ENCODE assay signal across 9 cellular contexts in the genomic region with DNA sequence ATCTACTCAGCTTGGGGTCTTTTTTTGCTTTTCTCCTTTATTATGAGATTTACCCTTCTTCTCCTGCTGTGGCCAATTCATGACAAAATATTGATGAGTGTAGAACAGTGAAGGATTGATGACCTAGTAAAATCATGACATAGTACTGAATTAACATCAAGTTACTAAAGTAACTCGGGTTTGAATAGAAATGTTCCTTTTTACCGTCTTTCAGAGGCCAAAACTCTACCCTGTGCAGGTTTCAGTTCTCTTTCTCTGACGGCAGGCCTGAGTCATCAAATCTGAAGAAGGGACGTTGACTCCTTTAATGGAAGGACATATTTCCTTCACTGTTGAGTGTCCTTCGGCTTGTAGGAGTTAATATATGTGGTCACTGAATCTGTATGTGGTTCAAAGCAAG.
A peak's percentile ranks its signal among the peaks of the same experiment; 100 is the strongest.
DNase-seq lines count a peak whose midpoint lies in the region; ATAC-seq and TF ChIP-seq lines count a peak whose summit lies in the region.
"Had no signal": no experiment of that assay in that cellular context is flagged by ENCODE, and none has a peak within 500 bp of the region (broad histone marks: within the 10 kb centered on the region; RNA-seq: fewer than 3 reads in every experiment).

No MANE protein-coding gene starts in this region.

- H3K4me1 ChIP-seq in OCI-LY7 (ENCODE audit: insufficient read depth, low read length, poor library complexity, severe bottlenecking) (peaks cover 8% of the 10 kb centered on the region), transverse colon (peaks cover 0 to 17% (median 8%) of the 10 kb centered on the region in 4 donors), sigmoid colon (no peaks in the 10 kb centered on the region)

- in situ Hi-C loops in transverse colon (cut with MboI; ENCODE audit: low pct_ligation_motif_present in 1 of 4, low pct_unique_long_range_greater_than_20kb in 1 of 4, low sequenced_read_pairs in 3 of 4), result no loop called here

- no peak overlapping the region for H3K27ac ChIP-seq in OCI-LY7 (ENCODE audit: low read depth, low read length, poor library complexity, severe bottlenecking)
- H3K27ac ChIP-seq in transverse colon, result peak overlapping the region; percentile 1 to 38 (median 19)
- H3K27ac ChIP-seq in sigmoid colon, result peak overlapping the region in 2 of 4 donors; percentile 38 to 41

- no peaks in the 10 kb centered on the region for H3K9me3 Mint-ChIP-seq in activated T-cell treated with anti-CD3 and anti-CD28 coated beads, Interleukin-2, amount 50 U/mL, for 72 hours
- H3K9me3 Mint-ChIP-seq in activated T-cell treated with anti-CD3 and anti-CD28 coated beads, Interleukin-2, amount 50 U/mL, for 4 hours, result no peaks in the 10 kb centered on the region
- H3K9me3 Mint-ChIP-seq: T-helper 1 cell treated with Interleukin-12 subunit alpha and Interleukin-12 subunit beta and Interleukin-4 antibody, amounts not matched to agents 30 μg/mL and 1 μg/mL, for 36 hours had no signal

- H3K4me2 ChIP-seq in OCI-LY7 (ENCODE audit: low read length), result peak overlapping the region; percentile 24; the same call in 1 of the 2 replicates

- H4K20me1 ChIP-seq in OCI-LY7 (ENCODE audit: insufficient read depth, low read length), result no peaks in the 10 kb centered on the region

- no peak for TF ChIP-seq POLR2A in transverse colon (IDR thresholded peaks at IDR 0.05)
- no peak for TF ChIP-seq POLR2A in sigmoid colon (IDR thresholded peaks at IDR 0.05)

- CTCF ChIA-PET in OCI-LY7 (lab: Charles Lee; ENCODE audit: unreplicated experiment), result no interaction called here

- 56 to 79% methylated on average over 5 of the region's 5 CpGs for WGBS in transverse colon (ENCODE audit: low coverage in 1 of 2), 2 donors
- 63 to 83% methylated on average over 5 of the region's 5 CpGs for WGBS in sigmoid colon, 2 donors

- H3K27me3 Mint-ChIP-seq in activated T-cell treated with anti-CD3 and anti-CD28 coated beads, Interleukin-2, amount 50 U/mL, for 72 hours (ENCODE audit: low read depth), result no peaks in the 10 kb centered on the region
- no peaks in the 10 kb centered on the region for H3K27me3 Mint-ChIP-seq in activated T-cell treated with anti-CD3 and anti-CD28 coated beads, Interleukin-2, amount 50 U/mL, for 4 hours (ENCODE audit: low read depth)

- H3K27ac Mint-ChIP-seq in activated T-cell treated with anti-CD3 and anti-CD28 coated beads, Interleukin-2, amount 50 U/mL, for 72 hours, result peak overlapping the region; percentile 80
- H3K27ac Mint-ChIP-seq: T-helper 1 cell treated with Interleukin-12 subunit alpha and Interleukin-12 subunit beta and Interleukin-4 antibody, amounts not matched to agents 30 μg/mL and 1 μg/mL, for 36 hours had no signal

- TF ChIP-seq EP300 in transverse colon (IDR thresholded peaks at IDR 0.05; ENCODE audit: low read depth), result no peak
- TF ChIP-seq EP300 in sigmoid colon (IDR thresholded peaks at IDR 0.05), result no peak

- no peak overlapping the region for H3K4me3 Mint-ChIP-seq in activated T-cell treated with anti-CD3 and anti-CD28 coated beads, Interleukin-2, amount 50 U/mL, for 72 hours
- H3K4me3 Mint-ChIP-seq in activated T-cell treated with anti-CD3 and anti-CD28 coated beads, Interleukin-2, amount 50 U/mL, for 4 hours, result no peak overlapping the region
- H3K4me3 Mint-ChIP-seq: T-helper 1 cell treated with Interleukin-12 subunit alpha and Interleukin-12 subunit beta and Interleukin-4 antibody, amounts not matched to agents 30 μg/mL and 1 μg/mL, for 36 hours had no signal

- no TSS peak for BruUV-seq in OCI-LY7 (replicated peaks; lab: Mats Ljungman, UMichigan)

- H3K79me2 ChIP-seq in OCI-LY7 (ENCODE audit: insufficient read depth, low read depth, low read length), result no peaks in the 10 kb centered on the region

- DNase-seq in activated T-cell treated with anti-CD3 and anti-CD28 coated beads, Interleukin-2, amount 50 U/mL, for 72 hours, result no peak
- no peak for DNase-seq in activated T-cell treated with anti-CD3 and anti-CD28 coated beads, Interleukin-2, amount 50 U/mL, for 4 hours
- DNase-seq in OCI-LY7 (ENCODE audit: low spot score), result peak; percentile 52
- no peak for DNase-seq in transverse colon
- no peak for DNase-seq in NCI-H524 treated with DMSO at 0.1 percent for 48 hours (lab: John Stamatoyannopoulos, UW)
- DNase-seq in sigmoid colon, result no peak
- no peak for DNase-seq in GM03348 (ENCODE audit: low spot score)

- peaks cover 12% of the 10 kb centered on the region for H3K4me1 Mint-ChIP-seq in activated T-cell treated with anti-CD3 and anti-CD28 coated beads, Interleukin-2, amount 50 U/mL, for 72 hours (ENCODE audit: low read depth)
- H3K4me1 Mint-ChIP-seq in activated T-cell treated with anti-CD3 and anti-CD28 coated beads, Interleukin-2, amount 50 U/mL, for 4 hours (ENCODE audit: low read depth), result peaks cover 5% of the 10 kb centered on the region

- H3K27me3 ChIP-seq in transverse colon (no peaks in the 10 kb centered on the region), sigmoid colon (no peaks in the 10 kb centered on the region)

- H3K9me3 ChIP-seq in OCI-LY7 (ENCODE audit: low read length) (no peaks in the 10 kb centered on the region), transverse colon (no peaks in the 10 kb centered on the region), sigmoid colon (no peaks in the 10 kb centered on the region)

- intact Hi-C loops in OCI-LY7 (cut with micrococcal nuclease; ENCODE audit: unreplicated experiment), result no loop called here
- intact Hi-C loops in transverse colon (cut with DNase I; ENCODE audit: low total_unique reads), result no loop called here
- intact Hi-C loops in sigmoid colon (cut with DNase I), result no loop called here

- H2AFZ ChIP-seq in OCI-LY7 (ENCODE audit: low read length), result no peak overlapping the region

- no peaks in the 10 kb centered on the region for H3K9me2 ChIP-seq in OCI-LY7 (ENCODE audit: insufficient read depth, low read length)

- TF ChIP-seq CTCF in OCI-LY7 (conservative IDR thresholded peaks at IDR 0.05; ENCODE audit: low read length), result no peak
- no peak for TF ChIP-seq CTCF in transverse colon (IDR thresholded peaks at IDR 0.05)
- TF ChIP-seq CTCF in sigmoid colon (IDR thresholded peaks at IDR 0.05), result no peak

- H3K4me3 ChIP-seq in OCI-LY7 (ENCODE audit: low read depth, low read length, poor library complexity, severe bottlenecking) (no peak overlapping the region), transverse colon (no peak overlapping the region), sigmoid colon (no peak overlapping the region)

- POLR2A ChIA-PET in OCI-LY7 (lab: Charles Lee), result no interaction called here

- H3K36me3 ChIP-seq in OCI-LY7 (ENCODE audit: insufficient read depth, low read length), result peaks cover 3% of the 10 kb centered on the region
- peaks cover 0 to 24% (median 9%) of the 10 kb centered on the region in 4 donors for H3K36me3 ChIP-seq in transverse colon
- peaks cover 5 to 67% (median 21%) of the 10 kb centered on the region in 4 donors for H3K36me3 ChIP-seq in sigmoid colon

- peak in 1 of 2 donors; percentile 48 for ATAC-seq in activated T-cell treated with anti-CD3 and anti-CD28 coated beads, Interleukin-2, amount 50 U/mL, for 72 hours (replicated peaks in 1 of 2)
- no peak for ATAC-seq in activated T-cell treated with anti-CD3 and anti-CD28 coated beads, Interleukin-2, amount 50 U/mL, for 4 hours
- peak; percentile 75 for ATAC-seq in HG02970 (IDR thresholded peaks at IDR 0.05; ENCODE audit: low FRiP score, unreplicated experiment)

- peaks cover 5 to 37% of the 10 kb centered on the region in 2 donors for H3K36me3 Mint-ChIP-seq in activated T-cell treated with anti-CD3 and anti-CD28 coated beads, Interleukin-2, amount 50 U/mL, for 72 hours (ENCODE audit: insufficient read depth in 2 of 2)
- peaks cover 32% of the 10 kb centered on the region for H3K36me3 Mint-ChIP-seq in activated T-cell treated with anti-CD3 and anti-CD28 coated beads, Interleukin-2, amount 50 U/mL, for 4 hours (ENCODE audit: insufficient read depth)
